ENCODE assay signal across 25 cellular contexts in the genomic region with DNA sequence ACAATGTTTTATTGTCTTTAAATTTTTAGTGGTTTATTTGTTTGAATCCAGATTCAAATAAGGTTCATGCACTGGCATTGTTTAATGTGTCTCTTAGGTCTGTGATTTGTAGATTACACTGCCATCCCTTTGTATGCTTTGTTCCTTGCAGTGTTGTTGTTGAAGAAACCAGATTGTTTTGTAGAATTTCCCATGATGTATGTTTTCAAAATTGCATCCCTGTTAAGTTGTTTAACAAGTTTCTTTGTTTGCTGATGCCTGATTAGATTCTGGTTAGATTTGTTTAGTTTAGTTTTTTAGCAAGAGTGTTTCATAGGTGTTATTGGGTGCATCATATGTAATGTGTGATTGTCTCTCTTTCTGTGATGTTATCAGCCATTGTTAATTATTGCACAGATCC. TPM values are rescaled to one million over a fixed set of nuclear protein-coding genes. Genes with fewer than 3 reads are reported as not detected.
"Had no signal": no experiment of that assay in that cellular context is flagged by ENCODE, and none has a peak within 500 bp of the region (broad histone marks: within the 10 kb centered on the region; RNA-seq: fewer than 3 reads in every experiment).

No MANE protein-coding gene starts in this region.

- H3K4me3 ChIP-seq: coronary artery, dorsolateral prefrontal cortex, esophagus muscularis mucosa, gastroesophageal sphincter, heart left ventricle, hepatocyte, left lung, lower lobe of right lung, mucosa of descending colon had no signal

- H2AFZ ChIP-seq: hepatocyte had no signal

- FAIRE-seq: endothelial cell of umbilical vein, frontal cortex had no signal

- H3K27ac ChIP-seq: coronary artery, dorsolateral prefrontal cortex, esophagus muscularis mucosa, foreskin keratinocyte, gastroesophageal sphincter, heart left ventricle, hepatocyte, left lung, lower lobe of right lung had no signal

- DNase-seq: dermis blood vessel endothelial cell; dorsolateral prefrontal cortex; effector CD4-positive, alpha-beta T cell; effector memory CD4-positive, alpha-beta T cell; foreskin keratinocyte; heart left ventricle; hypothalamus; immature natural killer cell; islet precursor cell; left cardiac atrium; left lung; left ventricle myocardium superior; lower lobe of right lung; mesenchymal stem cell; mucosa of descending colon; naive B cell; naive thymus-derived CD8-positive, alpha-beta T cell had no signal

- H3K36me3 ChIP-seq: esophagus muscularis mucosa, gastroesophageal sphincter, heart left ventricle, left lung, lower lobe of right lung had no signal

- H3K79me2 ChIP-seq: hepatocyte had no signal

- H3K4me1 ChIP-seq: foreskin keratinocyte had no signal

- H3K4me2 ChIP-seq: hepatocyte had no signal

RNA-seq across cellular contexts. Expression of a gene that starts 5.5 kb away (rescaled TPM):
- polyA plus RNA-seq: endothelial cell of umbilical vein; esophagus; fibroblast of lung; foreskin keratinocyte; heart left ventricle; hepatocyte; immature natural killer cell; naive thymus-derived CD8-positive, alpha-beta T cell had no signal
